Comparison of ENCODE assay signal across 9 cellular contexts in genomic region chr2:239296020-239296932, GRCh38.
DNase-seq lines count a peak whose midpoint lies in the region; ATAC-seq and TF ChIP-seq lines count a peak whose summit lies in the region.
"Had no signal": no experiment of that assay in that cellular context is flagged by ENCODE, and none has a peak within 500 bp of the region (broad histone marks: within the 10 kb centered on the region; RNA-seq: fewer than 3 reads in every experiment).

No MANE protein-coding gene starts in this region.

- POLR2A ChIA-PET in CD4-positive, alpha-beta T cell (lab: Charles Lee) = interaction anchor here (0.8 to 6.8 kb wide), 16 partner anchors 8 to 105 kb away, joined by 3 to 87 read pairs (median 7); partner anchors contain the start of gene HDAC4

- no peaks in the 10 kb centered on the region for H3K27me3 ChIP-seq in CD4-positive, alpha-beta T cell (ENCODE audit: control insufficient read depth, insufficient read depth, low read length)
- H3K27me3 ChIP-seq in Loucy (ENCODE audit: insufficient read depth, low read length, poor library complexity, severe bottlenecking) (no peaks in the 10 kb centered on the region), gastroesophageal sphincter (no peaks in the 10 kb centered on the region), osteoblast (ENCODE audit: insufficient read depth, low read length) (no peaks in the 10 kb centered on the region)

- peaks cover 42% of the 10 kb centered on the region for H3K4me1 ChIP-seq in Loucy (ENCODE audit: insufficient read depth, low read length, poor library complexity, severe bottlenecking)
- H3K4me1 ChIP-seq in gastroesophageal sphincter = peaks cover 0 to 98% (median 64%) of the 10 kb centered on the region in 3 donors
- peaks cover 5% of the 10 kb centered on the region for H3K4me1 ChIP-seq in osteoblast (ENCODE audit: insufficient read depth, low read length)

- intact Hi-C loops in CD4-positive, alpha-beta T cell (cut with DNase I, micrococcal nuclease) = loop anchor here in 1 of 2 experiments (5.0 kb wide), 1 partner anchor 39 kb away; no protein-coding TSS in a partner anchor

- peaks cover 5% of the 10 kb centered on the region for H3K36me3 Mint-ChIP-seq in CD4-positive, alpha-beta T cell (ENCODE audit: low read depth)

- TF ChIP-seq CTCF in CD4-positive, alpha-beta T cell (IDR thresholded peaks at IDR 0.05) = no peak
- no peak for TF ChIP-seq CTCF in Loucy (conservative IDR thresholded peaks at IDR 0.05; ENCODE audit: low read length)
- no peak for TF ChIP-seq CTCF in gastroesophageal sphincter (IDR thresholded peaks at IDR 0.05)
- no peak for TF ChIP-seq CTCF in osteoblast (IDR thresholded peaks at IDR 0.05; ENCODE audit: extremely low read depth, low read depth, low read length)

- no peak overlapping the region for H3K9ac ChIP-seq in Loucy (ENCODE audit: low read depth, low read length, poor library complexity, severe bottlenecking)

- TF ChIP-seq EP300 in gastroesophageal sphincter (IDR thresholded peaks at IDR 0.05) = no peak

- CTCF ChIA-PET in CD4-positive, alpha-beta T cell (lab: Charles Lee) = interaction anchor here (1.1 to 7.8 kb wide), 3 partner anchors 8 to 28 kb away, joined by 3 to 79 read pairs (median 26); no protein-coding TSS in a partner anchor

- H3K4me2 ChIP-seq in Loucy (ENCODE audit: low read depth, low read length, poor library complexity, severe bottlenecking) (peak overlapping the region; percentile 35), osteoblast (ENCODE audit: insufficient read depth, low read length) (peak overlapping the region; percentile 64)

- peaks cover 72% of the 10 kb centered on the region for H3K4me1 Mint-ChIP-seq in CD4-positive, alpha-beta T cell (ENCODE audit: low read depth)

- H3K9me3 Mint-ChIP-seq in CD4-positive, alpha-beta T cell = no peaks in the 10 kb centered on the region

- H3K79me2 ChIP-seq in Loucy (ENCODE audit: insufficient read depth, low read length) (peaks cover 64% of the 10 kb centered on the region), osteoblast (ENCODE audit: insufficient read depth, low read length) (peaks cover 4% of the 10 kb centered on the region)

- H3K27ac Mint-ChIP-seq in CD4-positive, alpha-beta T cell = peak overlapping the region; percentile 93

- H3F3A ChIP-seq in Loucy (ENCODE audit: low read depth) = no peaks in the 10 kb centered on the region

- H3K4me3 Mint-ChIP-seq in CD4-positive, alpha-beta T cell = peak overlapping the region; percentile 93

- H3K9me2 ChIP-seq in Loucy (replicated peaks; ENCODE audit: low read depth, low read length) = no peaks in the 10 kb centered on the region

- no peak for DNase-seq in CD4-positive, alpha-beta T cell
- DNase-seq in osteoblast (ENCODE audit: insufficient read length, low spot score, missing footprints) (peak; percentile 27), NCI-H146 treated with DMSO at 0.1 percent for 48 hours (lab: John Stamatoyannopoulos, UW; ENCODE audit: unreplicated experiment) (no peak), KG1 (lab: John Stamatoyannopoulos, UW) (no peak), SW480 (ENCODE audit: low spot score) (no peak)
- DNase-seq: DMS79 treated with DMSO at 0.1 percent for 48 hours had no signal

- H3K4me3 ChIP-seq in Loucy (ENCODE audit: low read length, poor library complexity, severe bottlenecking) = peak overlapping the region; percentile 6
- H3K4me3 ChIP-seq in gastroesophageal sphincter = no peak overlapping the region
- no peak overlapping the region for H3K4me3 ChIP-seq in osteoblast (ENCODE audit: insufficient read depth, low read length)

- H3K27me3 Mint-ChIP-seq in CD4-positive, alpha-beta T cell = no peaks in the 10 kb centered on the region

- H4K20me1 ChIP-seq in Loucy (ENCODE audit: insufficient read depth, low read length, poor library complexity, severe bottlenecking) (no peaks in the 10 kb centered on the region), osteoblast (ENCODE audit: insufficient read depth, low read length) (no peaks in the 10 kb centered on the region)

- H2AFZ ChIP-seq in Loucy (ENCODE audit: low read length) = no peak overlapping the region
- H2AFZ ChIP-seq in osteoblast (ENCODE audit: low read length) = no peak overlapping the region

- no peak for TF ChIP-seq POLR2A in gastroesophageal sphincter (IDR thresholded peaks at IDR 0.05)

- no peaks in the 10 kb centered on the region for H3K9me3 ChIP-seq in CD4-positive, alpha-beta T cell (ENCODE audit: control insufficient read depth, low read length)
- H3K9me3 ChIP-seq in Loucy (ENCODE audit: insufficient read depth, low read depth, low read length) (no peaks in the 10 kb centered on the region), gastroesophageal sphincter (no peaks in the 10 kb centered on the region), osteoblast (ENCODE audit: low read depth, low read length) (no peaks in the 10 kb centered on the region)

- H3K27ac ChIP-seq in CD4-positive, alpha-beta T cell (ENCODE audit: low read depth, low read length) = peak overlapping the region; percentile 66
- H3K27ac ChIP-seq in gastroesophageal sphincter (peak overlapping the region in 3 of 4 donors; percentile 69 to 72 (median 70)), osteoblast (ENCODE audit: low read depth, low read length) (no peak overlapping the region)

- 68 to 73% methylated on average over 3 to 10 of the region's 19 CpGs for WGBS in gastroesophageal sphincter (ENCODE audit: low coverage in 1 of 2), 2 donors

- no peaks in the 10 kb centered on the region for H3K36me3 ChIP-seq in Loucy (ENCODE audit: insufficient read depth, low read length)
- no peaks in the 10 kb centered on the region for H3K36me3 ChIP-seq in gastroesophageal sphincter
- no peaks in the 10 kb centered on the region for H3K36me3 ChIP-seq in osteoblast (ENCODE audit: insufficient read depth, low read length)

- ATAC-seq in CD4-positive, alpha-beta T cell (ENCODE audit: poor library complexity) = no peak
- ATAC-seq in gastroesophageal sphincter (no peak), GM19397 (IDR thresholded peaks at IDR 0.05; ENCODE audit: unreplicated experiment) (no peak)
